ENCODE assay signal across 8 cellular contexts in genomic region chr12:57803317-57803893, GRCh38. TPM values are rescaled to one million over a fixed set of nuclear protein-coding genes. Genes with fewer than 3 reads are reported as not detected.
DNase-seq lines count a peak whose midpoint lies in the region; ATAC-seq, FAIRE-seq and TF ChIP-seq lines count a peak whose summit lies in the region.

No MANE protein-coding gene starts in this region.

- H3K4me1 ChIP-seq in body of pancreas = peaks cover 3% of the 10 kb centered on the region

- no peaks in the 10 kb centered on the region for H3K9me3 ChIP-seq in body of pancreas

- H3K27ac ChIP-seq in body of pancreas = no peak overlapping the region

- WGBS in body of pancreas, 2 donors = 33 to 42% methylated on average over 9 of the region's 9 CpGs
- WGBS in lower leg skin, 2 donors = 32 to 40% methylated on average over 9 of the region's 9 CpGs

- no peak overlapping the region for H3K4me3 ChIP-seq in HFF-Myc (replicated peaks; ENCODE audit: low read depth, low read length)
- no peak overlapping the region for H3K4me3 ChIP-seq in body of pancreas
- H3K4me3 ChIP-seq in lower leg skin (ENCODE audit: low read depth, poor library complexity, severe bottlenecking) = no peak overlapping the region

- DNase-seq in COR-L47 (lab: John Stamatoyannopoulos, UW) (peak; percentile 12), HFF-Myc (ENCODE audit: extremely low read depth, low read depth) (no peak), RCC 7860 (ENCODE audit: low spot score) (peak; percentile 9), body of pancreas (peak; percentile 52 to 74 (median 60)), iris pigment epithelial cell (ENCODE audit: low read depth) (peak; percentile 40), lower leg skin (ENCODE audit: low spot score in 2 of 2) (no peak)
- peak; percentile 47 for DNase-seq in stimulated activated CD8-positive, alpha-beta memory T cell treated with anti-CD3 and anti-CD28 coated beads, Interleukin-4, amount 100 ng/mL, for 48 hours

- FAIRE-seq in RCC 7860 (lab: Jason Lieb, UNC) = no peak

- intact Hi-C loops in body of pancreas (cut with DNase I) = no loop called here
- intact Hi-C loops in lower leg skin (cut with DNase I; ENCODE audit: low total_unique reads) = loop anchor here (10.0 kb wide), 1 partner anchor 101 kb away; no protein-coding TSS in a partner anchor

- peaks cover 7 to 20% of the 10 kb centered on the region in 2 donors for H3K36me3 ChIP-seq in body of pancreas (replicated peaks in 1 of 2; ENCODE audit: insufficient read depth in 1 of 2, low read depth in 2 of 2)

- no peaks in the 10 kb centered on the region for H3K27me3 ChIP-seq in body of pancreas

- TF ChIP-seq POLR2A in body of pancreas (IDR thresholded peaks at IDR 0.05) (no peak), lower leg skin (IDR thresholded peaks at IDR 0.05) (no peak)

- peak; percentile 88 for TF ChIP-seq CTCF in HFF-Myc (IDR thresholded peaks at IDR 0.05; ENCODE audit: low read depth, low read length, missing control alignments)
- TF ChIP-seq CTCF in body of pancreas (IDR thresholded peaks at IDR 0.05) = peak; percentile 67 to 81 (median 74)
- TF ChIP-seq CTCF in lower leg skin (IDR thresholded peaks at IDR 0.05) = peak in 1 of 3 donors; percentile 57

- ATAC-seq in body of pancreas (peak; percentile 85), HG03139 (IDR thresholded peaks at IDR 0.05; ENCODE audit: unreplicated experiment) (no peak)

RNA-seq across cellular contexts. Expression of gene AVIL, which starts 15.1 kb away (rescaled TPM):
- total RNA-seq in body of pancreas (10 to 100 TPM in 1 of 2 donors, 1 to 10 TPM in 1; 2.0 to 14.8 TPM), lower leg skin (1 to 10 TPM; 1.6 to 4.6 (median 2.8) TPM)

RNA-seq across cellular contexts. Expression of gene TSFM, which starts 20.8 kb away (rescaled TPM):
- total RNA-seq in body of pancreas (10 to 100 TPM in 1 of 2 donors, 1 to 10 TPM in 1; 9.2 to 18.4 TPM), lower leg skin (10 to 100 TPM; 29.6 to 41.6 (median 34.5) TPM)

RNA-seq across cellular contexts. Expression of gene EEF1AKMT3, which starts 31.0 kb away (rescaled TPM):
- total RNA-seq in body of pancreas = 10 to 100 TPM; 11.2 to 15.0 TPM
- 10 to 100 TPM in 2 of 4 donors, 1 to 10 TPM in 2; 6.3 to 13.2 (median 9.9) TPM for total RNA-seq in lower leg skin

RNA-seq across cellular contexts. Expression of gene METTL1, which starts 31.5 kb away (rescaled TPM):
- total RNA-seq in body of pancreas (10 to 100 TPM; 16.1 to 23.1 TPM), lower leg skin (10 to 100 TPM in 3 of 4 donors, 1 to 10 TPM in 1; 5.9 to 13.5 (median 11.0) TPM)

RNA-seq across cellular contexts. Expression of gene CYP27B1, which starts 36.5 kb away (rescaled TPM):
- total RNA-seq in body of pancreas (1 to 10 TPM; 2.6 to 3.6 TPM), lower leg skin (1 to 10 TPM in 3 of 4 donors, under 1 TPM in 1; 0.72 to 6.4 (median 1.7) TPM)

Comparison
In these comparisons a context has a peak if more than half of its experiments do, and no peak if none do; other contexts are left out.
1. DNase-seq: peak in COR-L47 (single experiment), RCC 7860 (single experiment), body of pancreas (4 of 4), iris pigment epithelial cell (single experiment) and stimulated activated CD8-positive, alpha-beta memory T cell treated with anti-CD3 and anti-CD28 coated beads, Interleukin-4, amount 100 ng/mL, for 48 hours (single experiment); none in HFF-Myc (single experiment) and lower leg skin (0 of 2).